In genomic region chr12:108623577-108623976, GRCh38 we compare ENCODE assay signal across 29 cellular contexts. TPM values are rescaled to one million over a fixed set of nuclear protein-coding genes. Genes with fewer than 3 reads are reported as not detected.
DNase-seq lines count a peak whose midpoint lies in the region; ATAC-seq, FAIRE-seq and TF ChIP-seq lines count a peak whose summit lies in the region.
"Had no signal": no experiment of that assay in that cellular context is flagged by ENCODE, and none has a peak within 500 bp of the region (broad histone marks: within the 10 kb centered on the region; RNA-seq: fewer than 3 reads in every experiment).

No MANE protein-coding gene starts in this region.

- H3K4me2 ChIP-seq in K562 (ENCODE audit: insufficient read depth, low read length), result no peak overlapping the region
- H3K4me2 ChIP-seq: A549 had no signal

- no peak for DNase-seq in activated naive CD4-positive, alpha-beta T cell treated with anti-CD3 and anti-CD28 coated beads for 36 hours
- no peak for DNase-seq in activated naive CD4-positive, alpha-beta T cell (lab: John Stamatoyannopoulos, UW)
- DNase-seq in K562 (ENCODE audit: extremely low read depth in 1 of 4, low spot score in 3 of 4) (no peak), upper lobe of left lung (no peak), NCI-H2029 treated with DMSO at 0.1 percent for 48 hours (lab: John Stamatoyannopoulos, UW) (no peak), NCI-H1436 (lab: John Stamatoyannopoulos, UW) (no peak)
- DNase-seq in naive thymus-derived CD4-positive, alpha-beta T cell, result no peak
- DNase-seq: activated CD4-positive, alpha-beta T cell treated with anti-CD3 and anti-CD28 coated beads, Interleukin-2, amount 50 U/mL, for 48 hours; activated CD4-positive, CD25-positive, alpha-beta regulatory T cell; activated naive CD4-positive, alpha-beta T cell treated with Interleukin-2 at 50 U/mL for 16 hours; Calu3; colonic mucosa; DND-41; endodermal cell; esophagus squamous epithelium; foreskin melanocyte; left colon; mesendoderm; NCI-H1694; ovary; SJCRH30; T-cell; tibial artery had no signal

- no TSS peak for BruUV-seq in K562 (replicated peaks; lab: Mats Ljungman, UMichigan)

- H3K9me1 ChIP-seq in K562 (ENCODE audit: control insufficient read depth, insufficient read depth, low read length), result no peaks in the 10 kb centered on the region

- H3K27ac ChIP-seq in K562 (ENCODE audit: extremely low read depth, low read depth, low read length), result no peak overlapping the region
- peak overlapping the region; percentile 61 for H3K27ac ChIP-seq in naive thymus-derived CD4-positive, alpha-beta T cell (ENCODE audit: low read depth, low read length)
- peak overlapping the region; percentile 74 to 86 (median 80) for H3K27ac ChIP-seq in upper lobe of left lung
- H3K27ac ChIP-seq: A549, colonic mucosa, ovary, SJCRH30, tibial artery had no signal

- ATAC-seq in K562 (no peak), upper lobe of left lung (ENCODE audit: low FRiP score in 2 of 2) (no peak), HG02763 (IDR thresholded peaks at IDR 0.05; ENCODE audit: unreplicated experiment) (no peak)
- no peak for ATAC-seq in naive thymus-derived CD4-positive, alpha-beta T cell
- ATAC-seq: A549, HepG2, left colon, T-cell had no signal

- no peak overlapping the region for H3K9ac ChIP-seq in K562 (ENCODE audit: insufficient read depth in 1 of 2, low read depth in 2 of 2, low read length in 2 of 2)

- in situ Hi-C loops in K562 (cut with MboI), result no loop called here

- H3K4me1 ChIP-seq in K562 (replicated peaks in 1 of 2; ENCODE audit: control insufficient read depth in 2 of 2, insufficient read depth in 2 of 2, low read length in 2 of 2) (peaks cover 25 to 30% of the 10 kb centered on the region in 2 experiments), upper lobe of left lung (peaks cover 27 to 49% (median 40%) of the 10 kb centered on the region in 4 donors)
- peaks cover 33 to 53% of the 10 kb centered on the region in 2 donors for H3K4me1 ChIP-seq in naive thymus-derived CD4-positive, alpha-beta T cell (ENCODE audit: control insufficient read depth in 2 of 2, insufficient read depth in 2 of 2, low read length in 2 of 2)
- H3K4me1 ChIP-seq: colonic mucosa, tibial artery had no signal

- POLR2A ChIA-PET in K562 (lab: Yijun Ruan, JAX), result no interaction called here
- POLR2A ChIA-PET in naive thymus-derived CD4-positive, alpha-beta T cell (lab: Charles Lee), result no interaction called here

- no peaks in the 10 kb centered on the region for H3K9me3 Mint-ChIP-seq in activated naive CD4-positive, alpha-beta T cell treated with anti-CD3 and anti-CD28 coated beads for 36 hours
- peaks cover 0 to 2% (median 0%) of the 10 kb centered on the region in 11 donors for H3K9me3 Mint-ChIP-seq in naive thymus-derived CD4-positive, alpha-beta T cell
- H3K9me3 Mint-ChIP-seq: T-cell had no signal

- no peaks in the 10 kb centered on the region for H3K9me3 ChIP-seq in K562 (replicated peaks; ENCODE audit: control insufficient read depth, insufficient read depth, low read depth, low read length)
- no peaks in the 10 kb centered on the region for H3K9me3 ChIP-seq in naive thymus-derived CD4-positive, alpha-beta T cell (ENCODE audit: control insufficient read depth in 2 of 3, low read length in 3 of 3)
- no peaks in the 10 kb centered on the region for H3K9me3 ChIP-seq in upper lobe of left lung
- H3K9me3 ChIP-seq: A549, colonic mucosa, esophagus squamous epithelium, ovary, SJCRH30, tibial artery had no signal

- CTCF ChIA-PET in activated naive CD4-positive, alpha-beta T cell treated with anti-CD3 and anti-CD28 coated beads for 36 hours (lab: Charles Lee), result interaction anchor here (1.0 kb wide), 1 partner anchor 59 kb away, joined by 3 read pairs; no protein-coding TSS in a partner anchor
- CTCF ChIA-PET in K562 (lab: Yijun Ruan, JAX; ENCODE audit: low intra/inter-chr PET ratio), result no interaction called here
- CTCF ChIA-PET in naive thymus-derived CD4-positive, alpha-beta T cell (lab: Charles Lee), result interaction anchor here (0.8 kb wide), 1 partner anchor 53 kb away, joined by 3 read pairs; no protein-coding TSS in a partner anchor

- TF ChIP-seq CTCF in K562 (IDR thresholded peaks at IDR 0.05 in 2 of 3, conservative IDR thresholded peaks at IDR 0.05 in 1 of 3; ENCODE audit: insufficient read depth in 2 of 3, low read depth in 1 of 3, low read length in 3 of 3), result no peak
- no peak for TF ChIP-seq CTCF in upper lobe of left lung (IDR thresholded peaks at IDR 0.05)

- peak overlapping the region; percentile 51 for H3K27ac Mint-ChIP-seq in activated naive CD4-positive, alpha-beta T cell treated with anti-CD3 and anti-CD28 coated beads for 36 hours
- H3K27ac Mint-ChIP-seq in naive thymus-derived CD4-positive, alpha-beta T cell, result peak overlapping the region in 5 of 9 donors; percentile 36 to 93 (median 78)
- H3K27ac Mint-ChIP-seq: endodermal cell had no signal

- H3K4me3 Mint-ChIP-seq in activated naive CD4-positive, alpha-beta T cell treated with anti-CD3 and anti-CD28 coated beads for 36 hours, result no peak overlapping the region
- peak overlapping the region in 1 of 10 donors; percentile 32 for H3K4me3 Mint-ChIP-seq in naive thymus-derived CD4-positive, alpha-beta T cell
- H3K4me3 Mint-ChIP-seq: endodermal cell had no signal

- no peaks in the 10 kb centered on the region for H3K36me3 ChIP-seq in K562 (ENCODE audit: control insufficient read depth, insufficient read depth, low read length)
- H3K36me3 ChIP-seq in naive thymus-derived CD4-positive, alpha-beta T cell (ENCODE audit: control insufficient read depth in 2 of 3, insufficient read depth in 3 of 3, low read length in 3 of 3), result peaks cover 20 to 78% (median 36%) of the 10 kb centered on the region in 3 experiments
- peaks cover 0 to 7% (median 4%) of the 10 kb centered on the region in 4 donors for H3K36me3 ChIP-seq in upper lobe of left lung
- H3K36me3 ChIP-seq: colonic mucosa, esophagus squamous epithelium, ovary, SJCRH30, tibial artery had no signal

- TF ChIP-seq EP300 in K562 (IDR thresholded peaks at IDR 0.05; ENCODE audit: low read length) (no peak), upper lobe of left lung (IDR thresholded peaks at IDR 0.05) (no peak)

- no peak for FAIRE-seq in K562 (lab: Jason Lieb, UNC)
- FAIRE-seq: A549, bronchial epithelial cell, HepG2 had no signal

- intact Hi-C loops in activated naive CD4-positive, alpha-beta T cell treated with anti-CD3 and anti-CD28 coated beads for 36 hours (cut with micrococcal nuclease), result no loop called here
- intact Hi-C loops in K562 (cut with micrococcal nuclease), result no loop called here
- intact Hi-C loops in naive thymus-derived CD4-positive, alpha-beta T cell (cut with micrococcal nuclease), result no loop called here

- peaks cover 36% of the 10 kb centered on the region for H3K4me1 Mint-ChIP-seq in activated naive CD4-positive, alpha-beta T cell treated with anti-CD3 and anti-CD28 coated beads for 36 hours (ENCODE audit: low read depth)
- peaks cover 40 to 83% (median 69%) of the 10 kb centered on the region in 7 donors for H3K4me1 Mint-ChIP-seq in naive thymus-derived CD4-positive, alpha-beta T cell
- H3K4me1 Mint-ChIP-seq: endodermal cell had no signal

- H3K27me3 Mint-ChIP-seq in activated naive CD4-positive, alpha-beta T cell treated with anti-CD3 and anti-CD28 coated beads for 36 hours (ENCODE audit: low read depth), result no peaks in the 10 kb centered on the region
- no peaks in the 10 kb centered on the region for H3K27me3 Mint-ChIP-seq in naive thymus-derived CD4-positive, alpha-beta T cell
- H3K27me3 Mint-ChIP-seq: T-cell had no signal

- H4K20me1 ChIP-seq in K562 (replicated peaks; ENCODE audit: control insufficient read depth, insufficient read depth, low read length), result no peaks in the 10 kb centered on the region

- no peaks in the 10 kb centered on the region for H3K27me3 ChIP-seq in K562 (ENCODE audit: control insufficient read depth in 2 of 2, insufficient read depth in 2 of 2, low read length in 2 of 2)
- H3K27me3 ChIP-seq in naive thymus-derived CD4-positive, alpha-beta T cell (ENCODE audit: control insufficient read depth in 2 of 2, insufficient read depth in 2 of 2, low read length in 2 of 2), result no peaks in the 10 kb centered on the region
- H3K27me3 ChIP-seq in upper lobe of left lung, result no peaks in the 10 kb centered on the region
- H3K27me3 ChIP-seq: colonic mucosa, esophagus squamous epithelium, ovary, SJCRH30, tibial artery had no signal

- WGBS in K562 (ENCODE audit: insufficient coverage, low coverage, missing lambda C conversion rate), result 84% methylated on average over 7 of the region's 8 CpGs
- 86% methylated on average over 6 of the region's 8 CpGs; no CpG with 5 or more reads in 1 of the 2 donors for WGBS in upper lobe of left lung, 2 donors

- peaks cover 35% of the 10 kb centered on the region for H3K36me3 Mint-ChIP-seq in activated naive CD4-positive, alpha-beta T cell treated with anti-CD3 and anti-CD28 coated beads for 36 hours (ENCODE audit: low read depth)
- peaks cover 10 to 53% (median 25%) of the 10 kb centered on the region in 5 donors for H3K36me3 Mint-ChIP-seq in naive thymus-derived CD4-positive, alpha-beta T cell

- no peak for TF ChIP-seq POLR2A in K562 (conservative IDR thresholded peaks at IDR 0.05)
- no peak for TF ChIP-seq POLR2A in upper lobe of left lung (IDR thresholded peaks at IDR 0.05)

- TF ChIP-seq RAD21 in K562 (CRISPR knock-in tag; conservative IDR thresholded peaks at IDR 0.05 in 1 of 2, IDR thresholded peaks at IDR 0.05 in 1 of 2), result no peak

- H2AFZ ChIP-seq in K562 (ENCODE audit: low read depth, low read length), result no peak overlapping the region

- H3K4me3 ChIP-seq in K562, result no peak overlapping the region
- no peak overlapping the region for H3K4me3 ChIP-seq in naive thymus-derived CD4-positive, alpha-beta T cell (ENCODE audit: low read length)
- no peak overlapping the region for H3K4me3 ChIP-seq in upper lobe of left lung
- H3K4me3 ChIP-seq: A549, colonic mucosa, esophagus squamous epithelium, ovary, SJCRH30, tibial artery had no signal

- H3K79me2 ChIP-seq in K562 (ENCODE audit: control insufficient read depth, insufficient read depth, low read length), result peaks cover 2% of the 10 kb centered on the region

RNA-seq across cellular contexts. Expression of gene SELPLG, which starts 10.1 kb away (rescaled TPM):
- 10 to 100 TPM; 19.9 to 21.9 TPM for total RNA-seq in activated naive CD4-positive, alpha-beta T cell treated with anti-CD3 and anti-CD28 coated beads for 36 hours
- total RNA-seq in K562 (2011; cell fraction: chromatin; rRNA removed; ENCODE audit: low replicate concordance), result 0.35 and 0.79 TPM in 2 replicates
- 1.1 and 1.5 TPM in 2 replicates for total RNA-seq in K562 (2011; cell fraction: nucleolus; rRNA removed)
- 0.59 and 0.69 TPM in 2 replicates for total RNA-seq in K562 (2011; cell fraction: nucleoplasm; rRNA removed)
- total RNA-seq in K562 (2014; rRNA removed) (1.7 and 3.4 TPM in 2 replicates), K562 (2014; rRNA removed; fragmentation: Illumina TruSeq; extraction: Trizol) (0.54 and 0.76 TPM in 2 replicates), K562 (2015; rRNA removed; fragmentation: Illumina TruSeq; extraction: Trizol) (10.2 TPM in 2 replicates), K562 (2021) (2.2 and 2.5 TPM in 2 replicates), upper lobe of left lung (10 to 100 TPM; 25.2 to 71.4 (median 42.5) TPM)
- polyA plus RNA-seq in K562 (2011; rRNA removed) (1.4 and 1.6 TPM in 2 replicates), K562 (2014; fragmentation: Illumina TruSeq; extraction: Trizol) (3.3 and 3.9 TPM in 2 replicates), K562 (2014; fragmentation: Nextera tagmentation; extraction: Ambion mirVana) (under 1 TPM; 0.22 to 0.34 TPM), K562 (2014; rRNA removed) (1.2 and 2.8 TPM in 2 replicates)
- 1.9 and 6.8 TPM in 2 replicates for polyA plus RNA-seq in K562 (2011; cell fraction: cytosol; rRNA removed)
- polyA plus RNA-seq in K562 (2011; cell fraction: nucleus; rRNA removed), result 0.60 and 0.92 TPM in 2 replicates
- polyA plus RNA-seq in K562 (2012), result 9.4 and 9.9 TPM in 2 replicates
- polyA minus RNA-seq in K562 (2011; rRNA and poly(A)+ RNA removed), result 0.48 and 1.1 TPM in 2 replicates
- 0.91 and 0.95 TPM in 2 replicates for polyA minus RNA-seq in K562 (2011; cell fraction: cytosol; rRNA and poly(A)+ RNA removed)
- polyA minus RNA-seq in K562 (2011; cell fraction: nucleus; rRNA and poly(A)+ RNA removed), result 0.27 and 0.44 TPM in 2 replicates
- total RNA-seq in naive thymus-derived CD4-positive, alpha-beta T cell, result 100 to 1,000 TPM in 4 of 5 experiments, 10 to 100 TPM in 1; 54.3 to 217 (median 154) TPM
- polyA plus RNA-seq in naive thymus-derived CD4-positive, alpha-beta T cell, result 100 to 1,000 TPM; 530 to 831 TPM
- total RNA-seq: HepG2, NCI-H460 had no signal

RNA-seq across cellular contexts. Expression of gene TMEM119, which starts 25.7 kb away (rescaled TPM):
- total RNA-seq in activated naive CD4-positive, alpha-beta T cell treated with anti-CD3 and anti-CD28 coated beads for 36 hours, result not detected
- total RNA-seq in K562 (2011; cell fraction: chromatin; rRNA removed; ENCODE audit: low replicate concordance), result not detected in 2 replicates
- total RNA-seq in K562 (2011; cell fraction: nucleolus; rRNA removed), result not detected in 2 replicates
- total RNA-seq in K562 (2011; cell fraction: nucleoplasm; rRNA removed), result not detected in 2 replicates
- total RNA-seq in K562 (2014; rRNA removed) (not detected in 2 replicates), K562 (2014; rRNA removed; fragmentation: Illumina TruSeq; extraction: Trizol) (not detected in 2 replicates), K562 (2015; rRNA removed; fragmentation: Illumina TruSeq; extraction: Trizol) (not detected in 2 replicates), K562 (2021) (0.18 TPM in 1 of 2 replicates, not detected in the other), upper lobe of left lung (10 to 100 TPM in 5 of 6 donors, 1 to 10 TPM in 1; 1.5 to 50.7 (median 20.5) TPM)
- polyA plus RNA-seq in K562 (2011; rRNA removed) (not detected in 2 replicates), K562 (2014; fragmentation: Illumina TruSeq; extraction: Trizol) (not detected in 2 replicates), K562 (2014; fragmentation: Nextera tagmentation; extraction: Ambion mirVana) (not detected), K562 (2014; rRNA removed) (not detected in 2 replicates)
- 0.01 TPM in 1 of 2 replicates, not detected in the other for polyA plus RNA-seq in K562 (2011; cell fraction: cytosol; rRNA removed)
- not detected in 2 replicates for polyA plus RNA-seq in K562 (2011; cell fraction: nucleus; rRNA removed)
- polyA plus RNA-seq in K562 (2012), result 0.11 TPM in 1 of 2 replicates, not detected in the other
- polyA minus RNA-seq in K562 (2011; rRNA and poly(A)+ RNA removed), result not detected in 2 replicates
- not detected in 2 replicates for polyA minus RNA-seq in K562 (2011; cell fraction: cytosol; rRNA and poly(A)+ RNA removed)
- polyA minus RNA-seq in K562 (2011; cell fraction: nucleus; rRNA and poly(A)+ RNA removed), result not detected in 2 replicates
- 1 to 10 TPM in 2 of 5 experiments, under 1 TPM in 2, not detected in 1; 0.27 to 1.6 (median 0.81) TPM for total RNA-seq in naive thymus-derived CD4-positive, alpha-beta T cell
- polyA plus RNA-seq in naive thymus-derived CD4-positive, alpha-beta T cell, result under 1 TPM; 0.13 to 0.59 TPM
- total RNA-seq: Calu3, HepG2, NCI-H460, renal cortical epithelial cell had no signal
- polyA plus RNA-seq: A549, HepG2 had no signal
